In the genomic region with DNA sequence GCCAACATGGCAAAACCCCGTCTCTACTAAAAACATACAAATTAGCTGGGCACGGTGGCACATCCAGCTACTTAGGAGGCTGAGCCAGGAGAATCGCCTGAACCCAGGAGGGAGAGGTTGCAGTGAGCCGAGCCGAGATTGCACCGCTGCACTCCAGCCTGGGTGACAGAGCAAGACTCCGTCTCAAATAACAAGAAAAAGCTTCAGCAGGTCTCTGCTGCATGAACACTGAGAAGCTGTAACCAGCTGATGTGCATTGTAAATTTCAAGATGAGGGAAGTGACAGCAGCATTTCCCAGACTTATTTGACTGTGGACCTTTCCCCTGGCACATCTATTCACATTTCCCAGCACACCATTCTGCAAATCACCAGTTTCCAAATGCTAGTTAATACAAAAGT, we compare ENCODE assay signal across 20 cellular contexts.
DNase-seq lines count a peak whose midpoint lies in the region; ATAC-seq and TF ChIP-seq lines count a peak whose summit lies in the region.
"Had no signal": no experiment of that assay in that cellular context is flagged by ENCODE, and none has a peak within 500 bp of the region (broad histone marks: within the 10 kb centered on the region; RNA-seq: fewer than 3 reads in every experiment).

No MANE protein-coding gene starts in this region.

- no peak overlapping the region for H3K4me2 ChIP-seq in DND-41 (ENCODE audit: insufficient read depth, low read length)
- H3K4me2 ChIP-seq: A549; BLaER1 treated with 17β-estradiol and CSF1 and Interleukin-3, amounts not matched to agents 10 nM and 100 nM had no signal

- H3K4me1 ChIP-seq in DND-41 (ENCODE audit: insufficient read depth, low read length) (no peaks in the 10 kb centered on the region), esophagus muscularis mucosa (no peaks in the 10 kb centered on the region)
- H3K4me1 ChIP-seq: A549, Caco-2 had no signal

- H3K36me3 ChIP-seq in DND-41 (ENCODE audit: insufficient read depth, low read length) (no peaks in the 10 kb centered on the region), esophagus muscularis mucosa (no peaks in the 10 kb centered on the region)
- H3K36me3 ChIP-seq: BLaER1 treated with 17β-estradiol and CSF1 and Interleukin-3, amounts not matched to agents 10 nM and 100 nM had no signal

- no peak overlapping the region for H3K9ac ChIP-seq in DND-41 (ENCODE audit: low read depth, low read length)
- H3K9ac ChIP-seq: BLaER1 treated with 17β-estradiol and CSF1 and Interleukin-3, amounts not matched to agents 10 nM and 100 nM had no signal

- TF ChIP-seq CTCF in DND-41 (IDR thresholded peaks at IDR 0.05; ENCODE audit: borderline replicate concordance, extremely low read depth, low read length, poor library complexity, severe bottlenecking) (no peak), esophagus muscularis mucosa (IDR thresholded peaks at IDR 0.05) (no peak), nephron progenitor cell (IDR thresholded peaks at IDR 0.05) (no peak)

- peaks cover 4% of the 10 kb centered on the region for H3K9me3 Mint-ChIP-seq in nephron progenitor cell
- peaks cover 3% of the 10 kb centered on the region for H3K9me3 Mint-ChIP-seq in stimulated activated memory B cell treated with anti-CD40 and anti-IgM and Interleukin-4, amounts not matched to agents 10 μg/mL and 1 μg/mL and 100 μg/mL, for 72 hours

- no peak for TF ChIP-seq EP300 in esophagus muscularis mucosa (IDR thresholded peaks at IDR 0.05)

- H3K36me3 Mint-ChIP-seq in nephron progenitor cell (ENCODE audit: low read depth): no peaks in the 10 kb centered on the region
- no peaks in the 10 kb centered on the region for H3K36me3 Mint-ChIP-seq in stimulated activated memory B cell treated with anti-CD40 and anti-IgM and Interleukin-4, amounts not matched to agents 10 μg/mL and 1 μg/mL and 100 μg/mL, for 72 hours
- H3K36me3 Mint-ChIP-seq: CD8-positive, alpha-beta T cell had no signal

- no peak overlapping the region for H3K4me3 Mint-ChIP-seq in nephron progenitor cell
- H3K4me3 Mint-ChIP-seq in stimulated activated memory B cell treated with anti-CD40 and anti-IgM and Interleukin-4, amounts not matched to agents 10 μg/mL and 1 μg/mL and 100 μg/mL, for 72 hours: no peak overlapping the region
- H3K4me3 Mint-ChIP-seq: B cell; CD4-positive, alpha-beta T cell; CD8-positive, alpha-beta T cell had no signal

- H2AFZ ChIP-seq in DND-41 (ENCODE audit: low read depth, low read length): peak overlapping the region; percentile 18; the same call in 1 of the 2 replicates

- ATAC-seq in DND-41 (ENCODE audit: insufficient read depth, low read depth): no peak
- ATAC-seq in stimulated activated memory B cell treated with anti-CD40 and anti-IgM and Interleukin-4, amounts not matched to agents 10 μg/mL and 1 μg/mL and 100 μg/mL, for 72 hours: no peak
- ATAC-seq: A549; CD8-positive, alpha-beta T cell; GM12878 had no signal

- H3K27me3 ChIP-seq in DND-41 (ENCODE audit: insufficient read depth, low read length, poor library complexity) (no peaks in the 10 kb centered on the region), esophagus muscularis mucosa (no peaks in the 10 kb centered on the region)
- H3K27me3 ChIP-seq: BLaER1 treated with 17β-estradiol and CSF1 and Interleukin-3, amounts not matched to agents 10 nM and 100 nM had no signal

- H3K9me3 ChIP-seq in DND-41 (ENCODE audit: insufficient read depth, low read length, severe bottlenecking) (no peaks in the 10 kb centered on the region), esophagus muscularis mucosa (peaks cover 0 to 8% (median 3%) of the 10 kb centered on the region in 4 donors)
- H3K9me3 ChIP-seq: A549, Caco-2 had no signal

- 80% methylated on average over 7 of the region's 7 CpGs for WGBS in esophagus muscularis mucosa

- TF ChIP-seq POLR2A in esophagus muscularis mucosa (IDR thresholded peaks at IDR 0.05; ENCODE audit: low read depth): no peak

- H3K27ac ChIP-seq in DND-41 (ENCODE audit: low read length) (no peak overlapping the region), esophagus muscularis mucosa (replicated peaks in 1 of 4) (no peak overlapping the region)
- H3K27ac ChIP-seq: 22Rv1; A549; BLaER1 treated with 17β-estradiol and CSF1 and Interleukin-3, amounts not matched to agents 10 nM and 100 nM; C4-2B had no signal

- no peak overlapping the region for H3K27ac Mint-ChIP-seq in nephron progenitor cell
- H3K27ac Mint-ChIP-seq in stimulated activated memory B cell treated with anti-CD40 and anti-IgM and Interleukin-4, amounts not matched to agents 10 μg/mL and 1 μg/mL and 100 μg/mL, for 72 hours: no peak overlapping the region
- H3K27ac Mint-ChIP-seq: B cell; CD4-positive, alpha-beta T cell; CD8-positive, alpha-beta T cell had no signal

- peaks cover 6% of the 10 kb centered on the region for H3K4me1 Mint-ChIP-seq in nephron progenitor cell
- H3K4me1 Mint-ChIP-seq in stimulated activated memory B cell treated with anti-CD40 and anti-IgM and Interleukin-4, amounts not matched to agents 10 μg/mL and 1 μg/mL and 100 μg/mL, for 72 hours: no peaks in the 10 kb centered on the region
- H3K4me1 Mint-ChIP-seq: B cell had no signal

- no peaks in the 10 kb centered on the region for H4K20me1 ChIP-seq in DND-41 (ENCODE audit: insufficient read depth, low read length)
- H4K20me1 ChIP-seq: BLaER1 treated with 17β-estradiol and CSF1 and Interleukin-3, amounts not matched to agents 10 nM and 100 nM had no signal

- peaks cover 3% of the 10 kb centered on the region for H3K27me3 Mint-ChIP-seq in nephron progenitor cell (ENCODE audit: low read depth, poor library complexity)
- no peaks in the 10 kb centered on the region for H3K27me3 Mint-ChIP-seq in stimulated activated memory B cell treated with anti-CD40 and anti-IgM and Interleukin-4, amounts not matched to agents 10 μg/mL and 1 μg/mL and 100 μg/mL, for 72 hours
- H3K27me3 Mint-ChIP-seq: B cell; CD4-positive, alpha-beta T cell had no signal

- H3K79me2 ChIP-seq in DND-41 (ENCODE audit: insufficient read depth, low read length): no peaks in the 10 kb centered on the region

- no peak for DNase-seq in DND-41
- peak; percentile 53 for DNase-seq in esophagus muscularis mucosa (ENCODE audit: extremely low spot score)
- DNase-seq in nephron progenitor cell: peak; percentile 13
- DNase-seq in activated gamma-delta T cell treated with Interleukin-2 at 50 U/mL for 16 hours: no peak
- DNase-seq in NCI-H82 (lab: John Stamatoyannopoulos, UW): no peak
- DNase-seq: AML-193; Caco-2; Calu3; CD4-positive, alpha-beta T cell; CD8-positive, alpha-beta T cell; DMS79 treated with DMSO at 0.1 percent for 48 hours; EL; GDM1 had no signal

- intact Hi-C loops in esophagus muscularis mucosa (cut with DNase I): no loop called here

- H3K4me3 ChIP-seq in DND-41 (ENCODE audit: low read depth in 1 of 2, low read length in 2 of 2): no peak overlapping the region
- no peak overlapping the region for H3K4me3 ChIP-seq in esophagus muscularis mucosa
- H3K4me3 ChIP-seq: A549; BLaER1 treated with 17β-estradiol and CSF1 and Interleukin-3, amounts not matched to agents 10 nM and 100 nM; GM12878 had no signal

Comparison
In these comparisons a context has a peak if more than half of its experiments do, and no peak if none do; other contexts are left out.
1. DNase-seq: peak in esophagus muscularis mucosa (single experiment) and nephron progenitor cell (single experiment); none in DND-41 (single experiment), activated gamma-delta T cell treated with Interleukin-2 at 50 U/mL for 16 hours (single experiment) and NCI-H82 (single experiment).